Comparison of ENCODE assay signal across 13 cellular contexts in genomic region chr6:16391451-16391912, GRCh38.
DNase-seq lines count a peak whose midpoint lies in the region; ATAC-seq and TF ChIP-seq lines count a peak whose summit lies in the region.
"Had no signal": no experiment of that assay in that cellular context is flagged by ENCODE, and none has a peak within 500 bp of the region (broad histone marks: within the 10 kb centered on the region; RNA-seq: fewer than 3 reads in every experiment).

No MANE protein-coding gene starts in this region.

- TF ChIP-seq CTCF in cardiac muscle cell (IDR thresholded peaks at IDR 0.05; ENCODE audit: low read depth, low read length) (no peak), fibroblast of pulmonary artery (IDR thresholded peaks at IDR 0.05; ENCODE audit: low read length, missing control alignments) (no peak), neutrophil (IDR thresholded peaks at IDR 0.05) (no peak), BE2C (IDR thresholded peaks at IDR 0.05; ENCODE audit: low read depth, low read length) (no peak)

- H3K36me3 ChIP-seq in cardiac muscle cell (no peaks in the 10 kb centered on the region), neutrophil (peaks cover 5% of the 10 kb centered on the region), BE2C (no peaks in the 10 kb centered on the region)
- H3K36me3 ChIP-seq: sigmoid colon had no signal

- peaks cover 2% of the 10 kb centered on the region for H3K4me1 Mint-ChIP-seq in activated CD4-positive, alpha-beta memory T cell treated with anti-CD3 and anti-CD28 coated beads, Interleukin-2, amount 10 ng/mL, durations not matched to agents 7 days and 5 days
- H3K4me1 Mint-ChIP-seq: activated naive CD8-positive, alpha-beta T cell treated with anti-CD3 and anti-CD28 coated beads, Interleukin-2, amount 10 ng/mL, durations not matched to agents 7 days and 5 days had no signal

- H3K4me3 ChIP-seq in cardiac muscle cell: no peak overlapping the region
- H3K4me3 ChIP-seq in fibroblast of pulmonary artery (replicated peaks; ENCODE audit: low read depth, low read length): no peak overlapping the region
- no peak overlapping the region for H3K4me3 ChIP-seq in neutrophil (ENCODE audit: low read depth in 1 of 2, low read length in 1 of 2)
- no peak overlapping the region for H3K4me3 ChIP-seq in BE2C (ENCODE audit: low read depth, low read length)
- H3K4me3 ChIP-seq: GM12878, sigmoid colon had no signal

- peak in 1 of 2 donors; percentile 45 for DNase-seq in cardiac muscle cell (ENCODE audit: low read depth in 1 of 2, low spot score in 1 of 2)
- no peak for DNase-seq in cardiac septum (ENCODE audit: low spot score)
- peak; percentile 35 for DNase-seq in fibroblast of pulmonary artery (ENCODE audit: low read depth)
- no peak for DNase-seq in activated CD4-positive, alpha-beta memory T cell treated with anti-CD3 and anti-CD28 coated beads, Interleukin-2, amount 10 ng/mL, durations not matched to agents 7 days and 5 days
- no peak for DNase-seq in BE2C
- no peak for DNase-seq in activated naive CD4-positive, alpha-beta T cell treated with Interleukin-2 at 50 U/mL for 16 hours
- DNase-seq: activated CD8-positive, alpha-beta memory T cell treated with anti-CD3 and anti-CD28 coated beads, Interleukin-2, amount 50 U/mL, for 48 hours; activated naive CD8-positive, alpha-beta T cell treated with anti-CD3 and anti-CD28 coated beads, Interleukin-2, amount 10 ng/mL, durations not matched to agents 7 days and 5 days; NCI-H524 treated with DMSO at 0.1 percent for 48 hours; sigmoid colon had no signal

- no peaks in the 10 kb centered on the region for H3K27me3 ChIP-seq in cardiac muscle cell
- no peaks in the 10 kb centered on the region for H3K27me3 ChIP-seq in neutrophil
- no peaks in the 10 kb centered on the region for H3K27me3 ChIP-seq in BE2C
- H3K27me3 ChIP-seq: sigmoid colon had no signal

- no peaks in the 10 kb centered on the region for H3K27me3 Mint-ChIP-seq in activated CD4-positive, alpha-beta memory T cell treated with anti-CD3 and anti-CD28 coated beads, Interleukin-2, amount 10 ng/mL, durations not matched to agents 7 days and 5 days
- H3K27me3 Mint-ChIP-seq: activated naive CD8-positive, alpha-beta T cell treated with anti-CD3 and anti-CD28 coated beads, Interleukin-2, amount 10 ng/mL, durations not matched to agents 7 days and 5 days had no signal

- ATAC-seq in HG02981 (IDR thresholded peaks at IDR 0.05; ENCODE audit: unreplicated experiment): no peak
- ATAC-seq: GM12878 had no signal

- peaks cover 4% of the 10 kb centered on the region for H3K36me3 Mint-ChIP-seq in activated CD4-positive, alpha-beta memory T cell treated with anti-CD3 and anti-CD28 coated beads, Interleukin-2, amount 10 ng/mL, durations not matched to agents 7 days and 5 days (ENCODE audit: low read depth)

- intact Hi-C loops in cardiac septum (cut with DNase I): no loop called here

- H3K4me3 Mint-ChIP-seq in activated CD4-positive, alpha-beta memory T cell treated with anti-CD3 and anti-CD28 coated beads, Interleukin-2, amount 10 ng/mL, durations not matched to agents 7 days and 5 days: no peak overlapping the region
- H3K4me3 Mint-ChIP-seq: activated naive CD8-positive, alpha-beta T cell treated with anti-CD3 and anti-CD28 coated beads, Interleukin-2, amount 10 ng/mL, durations not matched to agents 7 days and 5 days had no signal

- CTCF ChIA-PET in activated CD4-positive, alpha-beta memory T cell treated with anti-CD3 and anti-CD28 coated beads, Interleukin-2, amount 10 ng/mL, durations not matched to agents 7 days and 5 days (lab: Charles Lee): interaction anchor here (0.7 kb wide), 1 partner anchor 1376 kb away, joined by 3 read pairs; no protein-coding TSS in a partner anchor

- no peaks in the 10 kb centered on the region for H3K9me3 ChIP-seq in cardiac muscle cell (ENCODE audit: low read depth)
- H3K9me3 ChIP-seq in neutrophil: no peaks in the 10 kb centered on the region
- H3K9me3 ChIP-seq in BE2C: no peaks in the 10 kb centered on the region
- H3K9me3 ChIP-seq: sigmoid colon had no signal

- H3K27ac ChIP-seq in cardiac muscle cell: peak overlapping the region; percentile 30
- H3K27ac ChIP-seq in neutrophil: peak overlapping the region; percentile 42

- H3K9me3 Mint-ChIP-seq in activated CD4-positive, alpha-beta memory T cell treated with anti-CD3 and anti-CD28 coated beads, Interleukin-2, amount 10 ng/mL, durations not matched to agents 7 days and 5 days: no peaks in the 10 kb centered on the region
- H3K9me3 Mint-ChIP-seq: activated naive CD8-positive, alpha-beta T cell treated with anti-CD3 and anti-CD28 coated beads, Interleukin-2, amount 10 ng/mL, durations not matched to agents 7 days and 5 days had no signal

- peaks cover under 1% of the 10 kb centered on the region for H3K4me1 ChIP-seq in cardiac muscle cell (ENCODE audit: low read depth)
- H3K4me1 ChIP-seq in neutrophil (ENCODE audit: control insufficient read depth in 1 of 2, insufficient read depth in 1 of 2, low read depth in 1 of 2, low read length in 1 of 2): no peaks in the 10 kb centered on the region
- H3K4me1 ChIP-seq in BE2C: no peaks in the 10 kb centered on the region; the same call in 1 of the 2 replicates

- H3K27ac Mint-ChIP-seq in activated CD4-positive, alpha-beta memory T cell treated with anti-CD3 and anti-CD28 coated beads, Interleukin-2, amount 10 ng/mL, durations not matched to agents 7 days and 5 days: no peak overlapping the region
- H3K27ac Mint-ChIP-seq: activated naive CD8-positive, alpha-beta T cell treated with anti-CD3 and anti-CD28 coated beads, Interleukin-2, amount 10 ng/mL, durations not matched to agents 7 days and 5 days had no signal

- POLR2A ChIA-PET in activated CD4-positive, alpha-beta memory T cell treated with anti-CD3 and anti-CD28 coated beads, Interleukin-2, amount 10 ng/mL, durations not matched to agents 7 days and 5 days (lab: Charles Lee): interaction anchor here (0.6 kb wide), 1 partner anchor 1370 kb away, joined by 3 read pairs; no protein-coding TSS in a partner anchor
